Comparison of ENCODE assay signal across 8 cellular contexts in the genomic region with DNA sequence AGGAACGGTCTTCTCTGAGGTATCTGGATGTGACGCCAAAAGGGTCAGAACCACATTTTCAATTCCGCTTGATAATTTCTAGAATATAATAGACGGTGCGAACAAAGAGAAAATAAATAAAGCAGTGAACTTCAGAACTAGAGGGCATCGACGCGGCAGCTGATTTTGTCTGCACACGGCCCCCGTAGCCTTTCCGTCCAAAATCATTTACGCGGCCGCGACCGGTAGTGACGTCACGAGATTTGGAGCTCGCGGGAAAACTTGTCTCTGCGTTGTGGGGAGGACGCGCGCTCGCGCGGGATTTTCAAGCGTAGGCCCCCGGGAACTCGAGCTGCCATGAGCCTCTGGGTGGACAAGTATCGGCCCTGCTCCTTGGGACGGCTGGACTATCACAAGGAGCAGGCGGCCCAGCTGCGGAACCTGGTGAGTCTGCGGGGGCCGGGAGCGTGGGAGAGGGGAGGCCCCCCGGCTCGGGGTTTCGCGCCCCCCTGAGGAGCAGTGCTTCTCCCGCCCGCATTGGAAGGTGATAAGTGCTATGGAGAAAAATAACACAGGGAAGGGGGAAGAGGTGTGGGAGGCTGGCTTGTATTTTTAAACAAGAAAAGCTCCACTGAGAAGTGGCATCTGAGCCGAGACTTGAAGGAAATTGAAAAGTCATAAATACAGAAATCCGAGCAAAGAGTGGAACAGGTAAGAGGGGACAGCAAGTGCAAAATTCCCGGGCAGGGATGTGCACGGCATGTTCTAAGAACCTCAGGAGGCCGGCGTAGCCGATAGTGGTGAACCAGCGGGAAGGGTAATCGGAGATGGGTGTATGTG.
DNase-seq lines count a peak whose midpoint lies in the region; ATAC-seq and FAIRE-seq lines count a peak whose summit lies in the region.

A gene with protein sequence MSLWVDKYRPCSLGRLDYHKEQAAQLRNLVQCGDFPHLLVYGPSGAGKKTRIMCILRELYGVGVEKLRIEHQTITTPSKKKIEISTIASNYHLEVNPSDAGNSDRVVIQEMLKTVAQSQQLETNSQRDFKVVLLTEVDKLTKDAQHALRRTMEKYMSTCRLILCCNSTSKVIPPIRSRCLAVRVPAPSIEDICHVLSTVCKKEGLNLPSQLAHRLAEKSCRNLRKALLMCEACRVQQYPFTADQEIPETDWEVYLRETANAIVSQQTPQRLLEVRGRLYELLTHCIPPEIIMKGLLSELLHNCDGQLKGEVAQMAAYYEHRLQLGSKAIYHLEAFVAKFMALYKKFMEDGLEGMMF (plus strand): TSS at position 307 of the 819 bp plus-strand sequence. CDS start 30 bp downstream, at position 337.

- FAIRE-seq in colon (lab: Jason Lieb, UNC) = peak; percentile 78

- DNase-seq in Ammon's horn (ENCODE audit: low spot score) = peak; percentile 91
- peak; percentile 66 for DNase-seq in GM19238 (ENCODE audit: insufficient read length, low spot score)
- DNase-seq in NCI-H524 treated with DMSO at 0.1 percent for 48 hours (lab: John Stamatoyannopoulos, UW) = peak; percentile 73
- DNase-seq in activated CD4-positive, alpha-beta T cell treated with anti-CD3 and anti-CD28 coated beads for 4 hours = peak; percentile 84 to 89
- peak; percentile 95 for DNase-seq in kidney glomerular epithelial cell (lab: John Stamatoyannopoulos, UW)
- peak; percentile 84 to 90 (median 84) for DNase-seq in stimulated activated CD4-positive, alpha-beta T cell treated with anti-CD3 and anti-CD28 coated beads, Interleukin-1b, Interleukin-23, amount 100 ng/mL, for 24 hours (ENCODE audit: low read depth in 4 of 4, low spot score in 1 of 4)

- ATAC-seq in HG03442 (IDR thresholded peaks at IDR 0.05; ENCODE audit: unreplicated experiment) = peak; percentile 96

Comparison
In these comparisons a context has a peak if more than half of its experiments do, and no peak if none do; other contexts are left out.
1. Peak in every context shown above with its lines: DNase-seq and ATAC-seq.